In the genomic region with DNA sequence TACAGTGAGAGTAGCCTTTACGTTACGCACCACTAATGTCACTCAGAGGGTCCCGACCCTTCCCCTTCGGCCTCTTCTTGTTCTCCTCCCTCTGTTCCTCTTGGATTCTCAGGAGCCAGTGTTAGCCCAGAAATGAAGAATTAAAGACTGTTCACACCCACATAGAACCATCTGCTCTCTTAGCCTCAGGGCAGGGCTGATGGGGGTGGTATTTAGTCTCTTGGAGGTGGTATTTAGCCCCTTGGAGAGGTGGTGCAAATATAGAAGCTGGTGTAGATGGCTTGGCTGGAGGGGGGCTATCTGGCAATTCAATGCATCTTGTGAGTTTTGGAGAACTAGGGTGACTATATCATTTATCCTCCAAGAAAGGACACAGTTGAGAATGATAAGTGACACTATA, we compare ENCODE assay signal across 20 cellular contexts.
DNase-seq lines count a peak whose midpoint lies in the region; ATAC-seq and TF ChIP-seq lines count a peak whose summit lies in the region.
"Had no signal": no experiment of that assay in that cellular context is flagged by ENCODE, and none has a peak within 500 bp of the region (broad histone marks: within the 10 kb centered on the region; RNA-seq: fewer than 3 reads in every experiment).

No MANE protein-coding gene starts in this region.

- H3K9me3 Mint-ChIP-seq in CD4-positive, alpha-beta T cell: no peaks in the 10 kb centered on the region
- H3K9me3 Mint-ChIP-seq in T-helper 2 cell treated with Interferon-gamma antibody and Interleukin-4, amounts not matched to agents 5 μg/mL and 100 μg/mL, for 36 hours: no peaks in the 10 kb centered on the region
- H3K9me3 Mint-ChIP-seq: brain had no signal

- H3K27me3 ChIP-seq in osteoblast (ENCODE audit: insufficient read depth, low read length) (no peaks in the 10 kb centered on the region), vagina (no peaks in the 10 kb centered on the region)
- H3K27me3 ChIP-seq in CD4-positive, alpha-beta T cell (ENCODE audit: control insufficient read depth, insufficient read depth, low read length): no peaks in the 10 kb centered on the region
- H3K27me3 ChIP-seq: BLaER1 treated with 17β-estradiol and CSF1 and Interleukin-3, amounts not matched to agents 10 nM and 100 nM; heart right ventricle; Peyer's patch had no signal

- no peaks in the 10 kb centered on the region for H3K36me3 Mint-ChIP-seq in CD4-positive, alpha-beta T cell (ENCODE audit: low read depth)
- H3K36me3 Mint-ChIP-seq in T-helper 2 cell treated with Interferon-gamma antibody and Interleukin-4, amounts not matched to agents 5 μg/mL and 100 μg/mL, for 36 hours (ENCODE audit: low read depth): no peaks in the 10 kb centered on the region
- H3K36me3 Mint-ChIP-seq: brain had no signal

- DNase-seq in DMS 273 (lab: John Stamatoyannopoulos, UW; ENCODE audit: unreplicated experiment) (peak; percentile 43), DMS 273 treated with DMSO at 0.1 percent for 48 hours (lab: John Stamatoyannopoulos, UW) (no peak), epithelial cell of prostate (ENCODE audit: low read depth, low spot score) (no peak), osteoblast (ENCODE audit: insufficient read length, low spot score, missing footprints) (no peak), vagina (ENCODE audit: extremely low spot score in 2 of 2) (no peak), kidney glomerular epithelial cell (lab: John Stamatoyannopoulos, UW) (no peak)
- DNase-seq in CD4-positive, alpha-beta T cell: no peak
- no peak for DNase-seq in T-helper 2 cell treated with Interferon-gamma antibody and Interleukin-4, amounts not matched to agents 5 μg/mL and 100 μg/mL, for 36 hours (ENCODE audit: low spot score)
- DNase-seq: activated CD4-positive, alpha-beta T cell treated with anti-CD3 and anti-CD28 coated beads for 48 hours; activated naive CD4-positive, alpha-beta T cell treated with Interleukin-2 at 50 U/mL for 16 hours; dermis blood vessel endothelial cell; NCI-H1105; nucleus accumbens; Peyer's patch; stimulated activated CD4-positive, alpha-beta T cell treated with anti-CD3 and anti-CD28 coated beads, Interleukin-2, amount 100 ng/mL, for 48 hours had no signal

- no peaks in the 10 kb centered on the region for H3K79me2 ChIP-seq in osteoblast (ENCODE audit: insufficient read depth, low read length)

- H3K27me3 Mint-ChIP-seq in CD4-positive, alpha-beta T cell: no peaks in the 10 kb centered on the region
- no peaks in the 10 kb centered on the region for H3K27me3 Mint-ChIP-seq in T-helper 2 cell treated with Interferon-gamma antibody and Interleukin-4, amounts not matched to agents 5 μg/mL and 100 μg/mL, for 36 hours (ENCODE audit: low read depth)

- CTCF ChIA-PET in CD4-positive, alpha-beta T cell (lab: Charles Lee): no interaction called here

- no peaks in the 10 kb centered on the region for H3K9me3 ChIP-seq in osteoblast (ENCODE audit: low read depth, low read length)
- H3K9me3 ChIP-seq in vagina: no peaks in the 10 kb centered on the region
- H3K9me3 ChIP-seq in CD4-positive, alpha-beta T cell (ENCODE audit: control insufficient read depth, low read length): no peaks in the 10 kb centered on the region
- H3K9me3 ChIP-seq: BLaER1 treated with 17β-estradiol and CSF1 and Interleukin-3, amounts not matched to agents 10 nM and 100 nM; heart right ventricle; Peyer's patch had no signal

- no peak overlapping the region for H2AFZ ChIP-seq in osteoblast (ENCODE audit: low read length)

- H3K27ac ChIP-seq in epithelial cell of prostate (peak overlapping the region; percentile 85), osteoblast (ENCODE audit: low read depth, low read length) (peak overlapping the region; percentile 65), vagina (peak overlapping the region; percentile 73)
- H3K27ac ChIP-seq in CD4-positive, alpha-beta T cell (ENCODE audit: low read depth, low read length): no peak overlapping the region
- H3K27ac ChIP-seq: 22Rv1; BLaER1 treated with 17β-estradiol and CSF1 and Interleukin-3, amounts not matched to agents 10 nM and 100 nM; KMS-11 had no signal

- no peaks in the 10 kb centered on the region for H3K4me1 Mint-ChIP-seq in CD4-positive, alpha-beta T cell (ENCODE audit: low read depth)
- H3K4me1 Mint-ChIP-seq in T-helper 2 cell treated with Interferon-gamma antibody and Interleukin-4, amounts not matched to agents 5 μg/mL and 100 μg/mL, for 36 hours (ENCODE audit: low read depth): peaks cover 3% of the 10 kb centered on the region

- no peak for TF ChIP-seq CTCF in osteoblast (IDR thresholded peaks at IDR 0.05; ENCODE audit: extremely low read depth, low read depth, low read length)
- TF ChIP-seq CTCF in vagina (IDR thresholded peaks at IDR 0.05): no peak
- TF ChIP-seq CTCF in CD4-positive, alpha-beta T cell (IDR thresholded peaks at IDR 0.05): no peak

- intact Hi-C loops in vagina (cut with DNase I): loop anchor here (2.0 to 10.0 kb wide), 3 partner anchors 163 to 874 kb away; no protein-coding TSS in a partner anchor
- intact Hi-C loops in CD4-positive, alpha-beta T cell (cut with DNase I, micrococcal nuclease): loop anchor here (2.0 to 5.0 kb wide), 3 partner anchors 159 to 295 kb away; no protein-coding TSS in a partner anchor

- POLR2A ChIA-PET in CD4-positive, alpha-beta T cell (lab: Charles Lee): no interaction called here

- peak overlapping the region; percentile 71 for H3K4me2 ChIP-seq in osteoblast (ENCODE audit: insufficient read depth, low read length)
- H3K4me2 ChIP-seq: BLaER1 treated with 17β-estradiol and CSF1 and Interleukin-3, amounts not matched to agents 10 nM and 100 nM; KMS-11 had no signal

- TF ChIP-seq POLR2A in vagina (IDR thresholded peaks at IDR 0.05): no peak

- no peak for ATAC-seq in CD4-positive, alpha-beta T cell (ENCODE audit: poor library complexity)

- H3K4me3 Mint-ChIP-seq in CD4-positive, alpha-beta T cell: no peak overlapping the region
- no peak overlapping the region for H3K4me3 Mint-ChIP-seq in T-helper 2 cell treated with Interferon-gamma antibody and Interleukin-4, amounts not matched to agents 5 μg/mL and 100 μg/mL, for 36 hours
- H3K4me3 Mint-ChIP-seq: brain had no signal

- peaks cover 29% of the 10 kb centered on the region for H3K4me1 ChIP-seq in osteoblast (ENCODE audit: insufficient read depth, low read length)
- peaks cover 31% of the 10 kb centered on the region for H3K4me1 ChIP-seq in vagina

- H3K36me3 ChIP-seq in osteoblast (ENCODE audit: insufficient read depth, low read length) (no peaks in the 10 kb centered on the region), vagina (no peaks in the 10 kb centered on the region)
- H3K36me3 ChIP-seq: heart right ventricle, Peyer's patch had no signal

- no peaks in the 10 kb centered on the region for H4K20me1 ChIP-seq in osteoblast (ENCODE audit: insufficient read depth, low read length)

- H3K4me3 ChIP-seq in osteoblast (ENCODE audit: insufficient read depth, low read length) (no peak overlapping the region), vagina (no peak overlapping the region)
- H3K4me3 ChIP-seq: BLaER1 treated with 17β-estradiol and CSF1 and Interleukin-3, amounts not matched to agents 10 nM and 100 nM; Peyer's patch had no signal

- no peak overlapping the region for H3K27ac Mint-ChIP-seq in CD4-positive, alpha-beta T cell
- H3K27ac Mint-ChIP-seq in T-helper 2 cell treated with Interferon-gamma antibody and Interleukin-4, amounts not matched to agents 5 μg/mL and 100 μg/mL, for 36 hours: no peak overlapping the region
